In the genomic region with DNA sequence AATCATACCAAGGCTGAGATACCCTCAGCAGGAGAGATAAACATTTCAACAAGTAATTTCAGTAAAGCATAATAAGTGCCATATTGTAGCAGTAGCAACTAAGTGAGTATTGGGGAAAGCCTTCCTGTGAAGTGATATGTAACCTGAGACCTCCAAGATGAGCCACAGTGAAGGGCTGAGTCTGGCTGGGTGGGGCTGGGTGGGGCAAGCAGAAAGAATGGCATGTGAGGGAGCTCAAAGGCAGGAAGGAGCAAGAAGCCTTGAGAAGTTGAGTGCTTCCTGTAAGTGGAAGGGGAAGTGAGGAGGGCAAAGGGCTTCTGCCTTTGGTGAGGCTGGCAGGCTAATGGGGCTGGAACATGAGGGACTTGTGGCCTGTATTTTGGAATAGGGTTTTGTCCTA, we compare ENCODE assay signal across 25 cellular contexts. TPM values are rescaled to one million over a fixed set of nuclear protein-coding genes. Genes with fewer than 3 reads are reported as not detected.
DNase-seq lines count a peak whose midpoint lies in the region; ATAC-seq and TF ChIP-seq lines count a peak whose summit lies in the region.
"Had no signal": no experiment of that assay in that cellular context is flagged by ENCODE, and none has a peak within 500 bp of the region (broad histone marks: within the 10 kb centered on the region; RNA-seq: fewer than 3 reads in every experiment).

No MANE protein-coding gene starts in this region.

- no peak overlapping the region for H3K27ac Mint-ChIP-seq in WTC11
- no peak overlapping the region for H3K27ac Mint-ChIP-seq in neural progenitor cell
- H3K27ac Mint-ChIP-seq: activated CD4-positive, alpha-beta T cell treated with anti-CD3 and anti-CD28 coated beads, Interleukin-2, amount 10 ng/mL, durations not matched to agents 24 days and 14 days; activated CD8-positive, alpha-beta memory T cell treated with anti-CD3 and anti-CD28 coated beads, Interleukin-2, amount 10 ng/mL, durations not matched to agents 7 days and 5 days; activated T-helper 1 cell treated with anti-CD3 and anti-CD28 coated beads, Interleukin-12 subunit alpha, Interleukin-12 subunit beta, Interleukin-2, Interleukin-4 antibody, amounts not matched to agents 30 ng/mL and 10 ng/mL and 1 ng/mL, durations not matched to agents 14 hours and 24 hours and 36 hours; dendritic cell treated with granulocyte-macrophage colony-stimulating factor and Interleukin-4, amounts not matched to agents 40 ng/mL and 50 ng/mL, for 4 days; progenitor cell of endocrine pancreas had no signal

- no peak for TF ChIP-seq CTCF in WTC11 (IDR thresholded peaks at IDR 0.05)
- no peak for TF ChIP-seq CTCF in neural progenitor cell (IDR thresholded peaks at IDR 0.05)

- DNase-seq in NCI-H1436 (lab: John Stamatoyannopoulos, UW), result peak; percentile 4
- no peak for DNase-seq in NCI-H1436 treated with DMSO at 0.1 percent for 48 hours (lab: John Stamatoyannopoulos, UW)
- DNase-seq in NCI-H2171 treated with DMSO at 0.1 percent for 48 hours (lab: John Stamatoyannopoulos, UW), result peak; percentile 82
- no peak for DNase-seq in WTC11 (ENCODE audit: low spot score)
- DNase-seq in neural progenitor cell (ENCODE audit: low spot score), result peak; percentile 31
- DNase-seq in stimulated activated naive CD4-positive, alpha-beta T cell treated with Interleukin-2 at 50 U/mL for 16 hours (lab: John Stamatoyannopoulos, UW), result no peak
- no peak for DNase-seq in HUDEP-2 (lab: John Stamatoyannopoulos, UW; ENCODE audit: unreplicated experiment in 76 of 76)
- DNase-seq: activated CD4-positive, alpha-beta T cell treated with anti-CD3 and anti-CD28 coated beads, Interleukin-2, amount 10 ng/mL, durations not matched to agents 24 days and 14 days; activated CD8-positive, alpha-beta memory T cell treated with anti-CD3 and anti-CD28 coated beads, Interleukin-2, amount 10 ng/mL, durations not matched to agents 7 days and 5 days; activated naive CD4-positive, alpha-beta T cell treated with anti-CD3 and anti-CD28 coated beads, Interleukin-2, amount 50 U/mL, for 16 hours; BE2C; Caco-2; caudate nucleus; head of caudate nucleus; IMR-90; MM.1S; NCI-H2081; SIG-M5; sigmoid colon had no signal

- no peaks in the 10 kb centered on the region for H4K20me1 ChIP-seq in neural progenitor cell (ENCODE audit: low read depth)

- no peak overlapping the region for H2AFZ ChIP-seq in neural progenitor cell (replicated peaks)

- no peak overlapping the region for H3K4me3 ChIP-seq in neural progenitor cell
- H3K4me3 ChIP-seq: A549, sigmoid colon had no signal

- no peak overlapping the region for H3K4me2 ChIP-seq in neural progenitor cell
- H3K4me2 ChIP-seq: A549 had no signal

- H3K4me3 Mint-ChIP-seq in WTC11 (no peak overlapping the region), neural progenitor cell (no peak overlapping the region)
- H3K4me3 Mint-ChIP-seq: activated CD4-positive, alpha-beta T cell treated with anti-CD3 and anti-CD28 coated beads, Interleukin-2, amount 10 ng/mL, durations not matched to agents 24 days and 14 days; activated CD8-positive, alpha-beta memory T cell treated with anti-CD3 and anti-CD28 coated beads, Interleukin-2, amount 10 ng/mL, durations not matched to agents 7 days and 5 days; activated T-helper 1 cell treated with anti-CD3 and anti-CD28 coated beads, Interleukin-12 subunit alpha, Interleukin-12 subunit beta, Interleukin-2, Interleukin-4 antibody, amounts not matched to agents 30 ng/mL and 10 ng/mL and 1 ng/mL, durations not matched to agents 14 hours and 24 hours and 36 hours; dendritic cell treated with granulocyte-macrophage colony-stimulating factor and Interleukin-4, amounts not matched to agents 40 ng/mL and 50 ng/mL, for 4 days had no signal

- H3K9me3 ChIP-seq in neural progenitor cell (ENCODE audit: low read depth), result no peaks in the 10 kb centered on the region
- H3K9me3 ChIP-seq: A549, BE2C, Caco-2, sigmoid colon had no signal

- no peak overlapping the region for H3K27ac ChIP-seq in neural progenitor cell
- H3K27ac ChIP-seq: A549, HL-60, sigmoid colon had no signal

- no peaks in the 10 kb centered on the region for H3K79me2 ChIP-seq in neural progenitor cell (ENCODE audit: low read depth)

- peak; percentile 98 for ATAC-seq in WTC11
- ATAC-seq in HG03342 (IDR thresholded peaks at IDR 0.05; ENCODE audit: unreplicated experiment), result no peak
- ATAC-seq: A549; activated CD8-positive, alpha-beta memory T cell treated with anti-CD3 and anti-CD28 coated beads, Interleukin-2, amount 10 ng/mL, durations not matched to agents 7 days and 5 days had no signal

- POLR2A ChIA-PET in WTC11 (lab: Charles Lee), result no interaction called here

- CTCF ChIA-PET in WTC11 (lab: Charles Lee), result interaction anchor here (0.6 to 1.2 kb wide), 6 partner anchors 9 to 53 kb away, joined by 3 to 9 read pairs (median 4); a partner anchor contains a TSS

- peaks cover 4% of the 10 kb centered on the region for H3K4me1 ChIP-seq in neural progenitor cell
- H3K4me1 ChIP-seq: A549, Caco-2, sigmoid colon had no signal

- H3K27me3 ChIP-seq in neural progenitor cell, result no peaks in the 10 kb centered on the region
- H3K27me3 ChIP-seq: BE2C, sigmoid colon had no signal

- H3K36me3 ChIP-seq in neural progenitor cell, result no peaks in the 10 kb centered on the region
- H3K36me3 ChIP-seq: BE2C, sigmoid colon had no signal

- H3K27me3 Mint-ChIP-seq in WTC11 (ENCODE audit: low read depth) (no peaks in the 10 kb centered on the region), neural progenitor cell (ENCODE audit: insufficient read depth, low read depth) (peaks cover 5% of the 10 kb centered on the region)
- H3K27me3 Mint-ChIP-seq: activated CD4-positive, alpha-beta T cell treated with anti-CD3 and anti-CD28 coated beads, Interleukin-2, amount 10 ng/mL, durations not matched to agents 24 days and 14 days; activated CD8-positive, alpha-beta memory T cell treated with anti-CD3 and anti-CD28 coated beads, Interleukin-2, amount 10 ng/mL, durations not matched to agents 7 days and 5 days; dendritic cell treated with granulocyte-macrophage colony-stimulating factor and Interleukin-4, amounts not matched to agents 40 ng/mL and 50 ng/mL, for 4 days had no signal

- no peaks in the 10 kb centered on the region for H3K36me3 Mint-ChIP-seq in WTC11
- H3K36me3 Mint-ChIP-seq in neural progenitor cell, result no peaks in the 10 kb centered on the region
- H3K36me3 Mint-ChIP-seq: activated CD8-positive, alpha-beta memory T cell treated with anti-CD3 and anti-CD28 coated beads, Interleukin-2, amount 10 ng/mL, durations not matched to agents 7 days and 5 days had no signal

- H3K9me3 Mint-ChIP-seq in WTC11, result 0 out of 2 replicates have a peak, but pooled peaks cover 3% of the 10 kb centered on the region
- no peaks in the 10 kb centered on the region for H3K9me3 Mint-ChIP-seq in neural progenitor cell
- H3K9me3 Mint-ChIP-seq: activated CD4-positive, alpha-beta T cell treated with anti-CD3 and anti-CD28 coated beads, Interleukin-2, amount 10 ng/mL, durations not matched to agents 24 days and 14 days; dendritic cell treated with granulocyte-macrophage colony-stimulating factor and Interleukin-4, amounts not matched to agents 40 ng/mL and 50 ng/mL, for 4 days had no signal

- H3K9ac ChIP-seq in neural progenitor cell, result no peak overlapping the region

- no peaks in the 10 kb centered on the region for H3F3A ChIP-seq in neural progenitor cell (ENCODE audit: low read depth)

- H3K4me1 Mint-ChIP-seq in WTC11, result peaks cover 37% of the 10 kb centered on the region
- H3K4me1 Mint-ChIP-seq in neural progenitor cell, result no peaks in the 10 kb centered on the region
- H3K4me1 Mint-ChIP-seq: activated CD4-positive, alpha-beta T cell treated with anti-CD3 and anti-CD28 coated beads, Interleukin-2, amount 10 ng/mL, durations not matched to agents 24 days and 14 days; activated CD8-positive, alpha-beta memory T cell treated with anti-CD3 and anti-CD28 coated beads, Interleukin-2, amount 10 ng/mL, durations not matched to agents 7 days and 5 days had no signal

TF ChIP-seq in WTC11, 78 proteins besides CTCF, POLR2A, EP300 and RAD21:
- TF ChIP-seq, protein P1, sequence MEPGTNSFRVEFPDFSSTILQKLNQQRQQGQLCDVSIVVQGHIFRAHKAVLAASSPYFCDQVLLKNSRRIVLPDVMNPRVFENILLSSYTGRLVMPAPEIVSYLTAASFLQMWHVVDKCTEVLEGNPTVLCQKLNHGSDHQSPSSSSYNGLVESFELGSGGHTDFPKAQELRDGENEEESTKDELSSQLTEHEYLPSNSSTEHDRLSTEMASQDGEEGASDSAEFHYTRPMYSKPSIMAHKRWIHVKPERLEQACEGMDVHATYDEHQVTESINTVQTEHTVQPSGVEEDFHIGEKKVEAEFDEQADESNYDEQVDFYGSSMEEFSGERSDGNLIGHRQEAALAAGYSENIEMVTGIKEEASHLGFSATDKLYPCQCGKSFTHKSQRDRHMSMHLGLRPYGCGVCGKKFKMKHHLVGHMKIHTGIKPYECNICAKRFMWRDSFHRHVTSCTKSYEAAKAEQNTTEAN (CRISPR knock-in tag; IDR thresholded peaks at IDR 0.05), result no peak
- TF ChIP-seq ZNF219 (CRISPR knock-in tag; IDR thresholded peaks at IDR 0.05; ENCODE audit: borderline replicate concordance), result no peak
- no peak for TF ChIP-seq NR1H2 (CRISPR knock-in tag; IDR thresholded peaks at IDR 0.05)
- TF ChIP-seq, protein P2, sequence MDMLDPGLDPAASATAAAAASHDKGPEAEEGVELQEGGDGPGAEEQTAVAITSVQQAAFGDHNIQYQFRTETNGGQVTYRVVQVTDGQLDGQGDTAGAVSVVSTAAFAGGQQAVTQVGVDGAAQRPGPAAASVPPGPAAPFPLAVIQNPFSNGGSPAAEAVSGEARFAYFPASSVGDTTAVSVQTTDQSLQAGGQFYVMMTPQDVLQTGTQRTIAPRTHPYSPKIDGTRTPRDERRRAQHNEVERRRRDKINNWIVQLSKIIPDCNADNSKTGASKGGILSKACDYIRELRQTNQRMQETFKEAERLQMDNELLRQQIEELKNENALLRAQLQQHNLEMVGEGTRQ (CRISPR knock-in tag; IDR thresholded peaks at IDR 0.05), result no peak
- no peak for TF ChIP-seq JUN (CRISPR knock-in tag; IDR thresholded peaks at IDR 0.05)
- TF ChIP-seq KAT7 (CRISPR knock-in tag; IDR thresholded peaks at IDR 0.05; ENCODE audit: borderline replicate concordance), result no peak

RNA-seq across cellular contexts. Expression of a gene that starts 19.7 kb away (rescaled TPM):
- total RNA-seq in WTC11 (2021), result 16.2 to 18.7 TPM (median 17.7 TPM) in 3 replicates
- total RNA-seq in neural progenitor cell (ENCODE audit: low replicate concordance), result 8.0 and 13.5 TPM in 2 replicates

Comparison
In these comparisons a context has a peak if more than half of its experiments do, and no peak if none do; other contexts are left out.
1. DNase-seq: peak in NCI-H1436 (single experiment), NCI-H2171 treated with DMSO at 0.1 percent for 48 hours (single experiment) and neural progenitor cell (single experiment); none in NCI-H1436 treated with DMSO at 0.1 percent for 48 hours (single experiment), WTC11 (single experiment), stimulated activated naive CD4-positive, alpha-beta T cell treated with Interleukin-2 at 50 U/mL for 16 hours (single experiment) and HUDEP-2 (0 of 76).